In genomic region chr5:74641014-74641777, GRCh38 we compare ENCODE assay signal across 1 cellular context.
A peak's percentile ranks its signal among the peaks of the same experiment; 100 is the strongest.
TF ChIP-seq lines count a peak whose summit lies in the region.

No MANE protein-coding gene starts in this region.

TF ChIP-seq in HEK293, 187 proteins besides CTCF, POLR2A, EP300 and RAD21 (continued from another document and continues in another):
- no peak for TF ChIP-seq ZBTB49 (tag by site-specific recombination; IDR thresholded peaks at IDR 0.05; ENCODE audit: low read depth)
- TF ChIP-seq ZSCAN16 (tag by site-specific recombination; IDR thresholded peaks at IDR 0.05) = no peak
- TF ChIP-seq GFI1B (tag by site-specific recombination; IDR thresholded peaks at IDR 0.05) = no peak
- TF ChIP-seq ZNF146 (tag by site-specific recombination; IDR thresholded peaks at IDR 0.05) = no peak
- no peak for TF ChIP-seq ZNF560 (tag by site-specific recombination; IDR thresholded peaks at IDR 0.05; ENCODE audit: borderline replicate concordance)
- no peak for TF ChIP-seq ZNF292 (tag by site-specific recombination; IDR thresholded peaks at IDR 0.05; ENCODE audit: borderline replicate concordance, low read depth)
- TF ChIP-seq ZFP3 (tag by site-specific recombination; IDR thresholded peaks at IDR 0.05; ENCODE audit: low read depth) = no peak
- no peak for TF ChIP-seq ZFP69B (tag by site-specific recombination; IDR thresholded peaks at IDR 0.05)
- 0 out of 2 replicates have a peak, but pooled peaks have one; percentile 5 for TF ChIP-seq EGR2 (tag by site-specific recombination; IDR thresholded peaks at IDR 0.05; ENCODE audit: low read depth)
- 0 out of 2 replicates have a peak, but pooled peaks have one; percentile 10 for TF ChIP-seq ZNF449 (tag by site-specific recombination; IDR thresholded peaks at IDR 0.05)
- TF ChIP-seq KLF8 (tag by site-specific recombination; IDR thresholded peaks at IDR 0.05) = peak; percentile 22; the same call in 1 of the 2 replicates
- TF ChIP-seq ZNF585B (tag by site-specific recombination; IDR thresholded peaks at IDR 0.05) = no peak
- no peak for TF ChIP-seq ZNF26 (tag by site-specific recombination; IDR thresholded peaks at IDR 0.05)
- TF ChIP-seq SP3 (tag by site-specific recombination; IDR thresholded peaks at IDR 0.05) = no peak; the same call in 1 of the 2 replicates
- TF ChIP-seq ZNF704 (tag by site-specific recombination; IDR thresholded peaks at IDR 0.05) = no peak
- TF ChIP-seq ZNF404 (tag by site-specific recombination; IDR thresholded peaks at IDR 0.05) = no peak
- peak; percentile 71; the same call in 1 of the 2 replicates for TF ChIP-seq ZBTB6 (tag by site-specific recombination; IDR thresholded peaks at IDR 0.05)
- TF ChIP-seq ZNF157 (tag by site-specific recombination; IDR thresholded peaks at IDR 0.05) = no peak
- no peak for TF ChIP-seq ZNF654 (tag by site-specific recombination; IDR thresholded peaks at IDR 0.05; ENCODE audit: low read depth)
- TF ChIP-seq HOXD13 (CRISPR knock-in tag; IDR thresholded peaks at IDR 0.05; ENCODE audit: borderline replicate concordance) = no peak
- no peak for TF ChIP-seq ZSCAN18 (tag by site-specific recombination; IDR thresholded peaks at IDR 0.05)
- TF ChIP-seq ZNF211 (tag by site-specific recombination; IDR thresholded peaks at IDR 0.05; ENCODE audit: low read depth) = no peak
- TF ChIP-seq PRDM10 (tag by site-specific recombination; IDR thresholded peaks at IDR 0.05) = 0 out of 2 replicates have a peak, but pooled peaks have one; percentile 38
- no peak for TF ChIP-seq ZNF600 (tag by site-specific recombination; IDR thresholded peaks at IDR 0.05)
- no peak for TF ChIP-seq PRDM6 (tag by site-specific recombination; IDR thresholded peaks at IDR 0.05)
- TF ChIP-seq GLIS2 (tag by site-specific recombination; IDR thresholded peaks at IDR 0.05) = peak; percentile 43
- peak; percentile 87 for TF ChIP-seq ZXDB (tag by site-specific recombination; IDR thresholded peaks at IDR 0.05)
- TF ChIP-seq ZNF223 (tag by site-specific recombination; IDR thresholded peaks at IDR 0.05) = no peak
- TF ChIP-seq ZNF184 (tag by site-specific recombination; IDR thresholded peaks at IDR 0.05) = no peak
- no peak for TF ChIP-seq ZNF639 (tag by site-specific recombination; IDR thresholded peaks at IDR 0.05)
- TF ChIP-seq ZNF274 (IDR thresholded peaks at IDR 0.05; ENCODE audit: low read length) = no peak
- no peak for TF ChIP-seq ZNF274 (tag by site-specific recombination; IDR thresholded peaks at IDR 0.05; ENCODE audit: borderline replicate concordance)
- TF ChIP-seq ZNF354C (tag by site-specific recombination; IDR thresholded peaks at IDR 0.05; ENCODE audit: borderline replicate concordance, low read depth) = no peak
- no peak for TF ChIP-seq ZNF548 (tag by site-specific recombination; IDR thresholded peaks at IDR 0.05)
- no peak for TF ChIP-seq ZNF473 (tag by site-specific recombination; IDR thresholded peaks at IDR 0.05)
- TF ChIP-seq ZNF366 (tag by site-specific recombination; conservative IDR thresholded peaks at IDR 0.05) = 0 out of 2 replicates have a peak, but pooled peaks have one; percentile 15
- no peak for TF ChIP-seq ZBTB7A (tag by site-specific recombination; IDR thresholded peaks at IDR 0.05; ENCODE audit: low read depth)
- TF ChIP-seq ZNF221 (tag by site-specific recombination; IDR thresholded peaks at IDR 0.05; ENCODE audit: borderline replicate concordance) = no peak
- no peak for TF ChIP-seq IKZF3 (tag by site-specific recombination; IDR thresholded peaks at IDR 0.05)
- peak; percentile 96 for TF ChIP-seq ZBTB8A (tag by site-specific recombination; IDR thresholded peaks at IDR 0.05)
- no peak; the same call in none of the 2 replicates for TF ChIP-seq ZNF692 (tag by site-specific recombination; IDR thresholded peaks at IDR 0.05)
- TF ChIP-seq ZNF596 (tag by site-specific recombination; IDR thresholded peaks at IDR 0.05) = peak; percentile 22; the same call in 1 of the 2 replicates
- peak; percentile 83 for TF ChIP-seq WT1 (tag by site-specific recombination; IDR thresholded peaks at IDR 0.05)
- TF ChIP-seq ZNF121 (tag by site-specific recombination; IDR thresholded peaks at IDR 0.05) = no peak
- TF ChIP-seq ZNF544 (tag by site-specific recombination; IDR thresholded peaks at IDR 0.05) = no peak
- TF ChIP-seq ZSCAN4 (tag by site-specific recombination; IDR thresholded peaks at IDR 0.05) = no peak
